9 cellular contexts compared by ENCODE assay signal in the genomic region with DNA sequence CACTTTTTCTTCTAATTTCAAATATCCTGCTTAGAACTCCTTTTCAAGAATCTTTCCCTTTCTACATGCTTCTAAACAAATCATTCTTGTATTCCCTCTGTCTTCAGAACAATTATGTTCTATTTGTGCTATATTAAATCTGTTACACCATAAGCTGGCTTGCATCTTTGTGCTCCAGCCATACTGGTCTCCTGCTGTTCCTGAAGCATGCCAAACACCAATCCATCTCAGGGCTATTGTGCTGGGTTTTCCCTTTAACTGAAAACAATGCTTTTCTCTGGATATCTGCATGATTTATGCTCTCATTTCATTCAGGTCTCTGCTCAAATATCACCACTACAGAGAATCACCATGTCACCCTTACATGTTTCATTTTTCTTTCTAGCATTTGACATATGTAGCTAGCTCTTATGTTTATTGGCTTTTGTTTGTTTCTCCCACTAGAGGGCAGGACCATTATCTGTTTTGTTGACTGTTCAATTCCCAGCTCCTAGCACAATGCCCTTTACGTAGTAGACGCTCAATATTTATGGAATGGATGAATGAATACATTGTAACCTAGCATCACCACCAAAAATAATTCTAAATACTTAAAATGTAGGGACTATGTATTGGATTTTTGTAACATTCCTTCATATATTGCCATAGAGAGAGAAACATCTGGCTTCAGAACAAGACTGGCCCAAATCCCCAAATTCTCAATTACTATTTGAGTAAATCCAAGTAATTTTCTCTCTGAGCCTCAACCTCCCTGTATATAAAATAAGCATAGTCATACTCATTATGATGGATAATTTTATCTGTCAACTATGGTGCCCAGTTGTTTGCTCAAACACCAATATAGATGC.
DNase-seq lines count a peak whose midpoint lies in the region; ATAC-seq, FAIRE-seq and TF ChIP-seq lines count a peak whose summit lies in the region.
"Had no signal": no experiment of that assay in that cellular context is flagged by ENCODE, and none has a peak within 500 bp of the region (broad histone marks: within the 10 kb centered on the region; RNA-seq: fewer than 3 reads in every experiment).

No MANE protein-coding gene starts in this region.

- H3K79me2 ChIP-seq in astrocyte (ENCODE audit: insufficient read depth, low read length) = no peaks in the 10 kb centered on the region
- no peaks in the 10 kb centered on the region for H3K79me2 ChIP-seq in neural cell (replicated peaks; ENCODE audit: insufficient read depth, low read length)

- H3K27me3 ChIP-seq in astrocyte (ENCODE audit: insufficient read depth, low read length) = no peaks in the 10 kb centered on the region
- no peaks in the 10 kb centered on the region for H3K27me3 ChIP-seq in neural cell (ENCODE audit: insufficient read depth, low read depth, low read length)
- H3K27me3 ChIP-seq: tibial artery had no signal

- H3K27ac ChIP-seq in astrocyte (ENCODE audit: low read depth, low read length) (no peak overlapping the region), neural cell (ENCODE audit: low read length) (peak overlapping the region; percentile 13)
- H3K27ac ChIP-seq: tibial artery had no signal

- no peak for TF ChIP-seq EP300 in neural cell (conservative IDR thresholded peaks at IDR 0.05; ENCODE audit: poor library complexity, severe bottlenecking)

- DNase-seq in NCI-H1436 treated with DMSO at 0.1 percent for 48 hours (lab: John Stamatoyannopoulos, UW) = peak; percentile 5
- no peak for DNase-seq in astrocyte (ENCODE audit: low read depth)
- no peak for DNase-seq in NK-92 (lab: John Stamatoyannopoulos, UW; ENCODE audit: unreplicated experiment)
- no peak for DNase-seq in GDM1 (lab: John Stamatoyannopoulos, UW)
- no peak for DNase-seq in HuH-7.5 (ENCODE audit: low spot score)
- DNase-seq: tibial artery had no signal

- H3K36me3 Mint-ChIP-seq in astrocyte (ENCODE audit: low read depth, unreplicated experiment) = no peaks in the 10 kb centered on the region

- peak; percentile 37 for TF ChIP-seq CTCF in astrocyte (IDR thresholded peaks at IDR 0.05; ENCODE audit: insufficient read depth, low read depth, low read length)
- peak; percentile 67 for TF ChIP-seq CTCF in neural cell (IDR thresholded peaks at IDR 0.05; ENCODE audit: poor library complexity, severe bottlenecking)

- H3K4me3 ChIP-seq in astrocyte (ENCODE audit: insufficient read depth, low read depth, low read length) (no peak overlapping the region), neural cell (ENCODE audit: low read length) (no peak overlapping the region)
- H3K4me3 ChIP-seq: tibial artery had no signal

- H3K4me1 Mint-ChIP-seq in astrocyte (ENCODE audit: low read depth, unreplicated experiment) = no peaks in the 10 kb centered on the region

- no peaks in the 10 kb centered on the region for H3K9me3 ChIP-seq in astrocyte (ENCODE audit: insufficient read depth, low read depth, low read length)
- H3K9me3 ChIP-seq in neural cell (ENCODE audit: low read length) = no peaks in the 10 kb centered on the region
- H3K9me3 ChIP-seq: tibial artery had no signal

- H3K4me2 ChIP-seq in astrocyte (ENCODE audit: low read length) (no peak overlapping the region), neural cell (ENCODE audit: low read length) (no peak overlapping the region)

- ATAC-seq in GM18502 (IDR thresholded peaks at IDR 0.05; ENCODE audit: poor library complexity, unreplicated experiment) (peak; percentile 49), HG03135 (IDR thresholded peaks at IDR 0.05; ENCODE audit: unreplicated experiment) (no peak)

- peak; percentile 59 for TF ChIP-seq RAD21 in neural cell (conservative IDR thresholded peaks at IDR 0.05)

- H2AFZ ChIP-seq in astrocyte (ENCODE audit: low read depth, low read length) (no peak overlapping the region), neural cell (ENCODE audit: low read depth, low read length) (no peak overlapping the region)

- no peak overlapping the region for H3K9ac ChIP-seq in astrocyte (ENCODE audit: low read length)
- H3K9ac ChIP-seq in neural cell (ENCODE audit: low read length) = no peak overlapping the region

- peaks cover 3% of the 10 kb centered on the region for H3K4me1 ChIP-seq in astrocyte (ENCODE audit: insufficient read depth, low read length)
- H3K4me1 ChIP-seq: tibial artery had no signal

- H3K4me3 Mint-ChIP-seq in astrocyte (ENCODE audit: unreplicated experiment) = no peak overlapping the region

- no peaks in the 10 kb centered on the region for H3K9me2 ChIP-seq in neural cell (ENCODE audit: insufficient read depth, low read length)

- H3K27me3 Mint-ChIP-seq in astrocyte (ENCODE audit: low read depth, unreplicated experiment) = no peaks in the 10 kb centered on the region

- no peak overlapping the region for H3K27ac Mint-ChIP-seq in astrocyte (ENCODE audit: unreplicated experiment)

- H3F3A ChIP-seq in neural cell (ENCODE audit: insufficient read depth, low read length, poor library complexity, severe bottlenecking) = no peaks in the 10 kb centered on the region

- no peaks in the 10 kb centered on the region for H3K9me3 Mint-ChIP-seq in astrocyte (ENCODE audit: unreplicated experiment)

- H3K36me3 ChIP-seq in astrocyte (ENCODE audit: insufficient read depth, low read length) = no peaks in the 10 kb centered on the region
- H3K36me3 ChIP-seq in neural cell (ENCODE audit: insufficient read depth, low read length) = no peaks in the 10 kb centered on the region
- H3K36me3 ChIP-seq: tibial artery had no signal

- peak; percentile 78 for FAIRE-seq in astrocyte (lab: Jason Lieb, UNC)

- H4K20me1 ChIP-seq in astrocyte (ENCODE audit: insufficient read depth, low read length) = no peaks in the 10 kb centered on the region
- no peaks in the 10 kb centered on the region for H4K20me1 ChIP-seq in neural cell (ENCODE audit: insufficient read depth)

TF ChIP-seq in neural cell, 6 proteins besides CTCF, POLR2A, EP300 and RAD21:
- peak; percentile 61 for TF ChIP-seq SMC3 (conservative IDR thresholded peaks at IDR 0.05; ENCODE audit: poor library complexity)
- TF ChIP-seq, protein P1, sequence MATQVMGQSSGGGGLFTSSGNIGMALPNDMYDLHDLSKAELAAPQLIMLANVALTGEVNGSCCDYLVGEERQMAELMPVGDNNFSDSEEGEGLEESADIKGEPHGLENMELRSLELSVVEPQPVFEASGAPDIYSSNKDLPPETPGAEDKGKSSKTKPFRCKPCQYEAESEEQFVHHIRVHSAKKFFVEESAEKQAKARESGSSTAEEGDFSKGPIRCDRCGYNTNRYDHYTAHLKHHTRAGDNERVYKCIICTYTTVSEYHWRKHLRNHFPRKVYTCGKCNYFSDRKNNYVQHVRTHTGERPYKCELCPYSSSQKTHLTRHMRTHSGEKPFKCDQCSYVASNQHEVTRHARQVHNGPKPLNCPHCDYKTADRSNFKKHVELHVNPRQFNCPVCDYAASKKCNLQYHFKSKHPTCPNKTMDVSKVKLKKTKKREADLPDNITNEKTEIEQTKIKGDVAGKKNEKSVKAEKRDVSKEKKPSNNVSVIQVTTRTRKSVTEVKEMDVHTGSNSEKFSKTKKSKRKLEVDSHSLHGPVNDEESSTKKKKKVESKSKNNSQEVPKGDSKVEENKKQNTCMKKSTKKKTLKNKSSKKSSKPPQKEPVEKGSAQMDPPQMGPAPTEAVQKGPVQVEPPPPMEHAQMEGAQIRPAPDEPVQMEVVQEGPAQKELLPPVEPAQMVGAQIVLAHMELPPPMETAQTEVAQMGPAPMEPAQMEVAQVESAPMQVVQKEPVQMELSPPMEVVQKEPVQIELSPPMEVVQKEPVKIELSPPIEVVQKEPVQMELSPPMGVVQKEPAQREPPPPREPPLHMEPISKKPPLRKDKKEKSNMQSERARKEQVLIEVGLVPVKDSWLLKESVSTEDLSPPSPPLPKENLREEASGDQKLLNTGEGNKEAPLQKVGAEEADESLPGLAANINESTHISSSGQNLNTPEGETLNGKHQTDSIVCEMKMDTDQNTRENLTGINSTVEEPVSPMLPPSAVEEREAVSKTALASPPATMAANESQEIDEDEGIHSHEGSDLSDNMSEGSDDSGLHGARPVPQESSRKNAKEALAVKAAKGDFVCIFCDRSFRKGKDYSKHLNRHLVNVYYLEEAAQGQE (IDR thresholded peaks at IDR 0.05; ENCODE audit: borderline replicate concordance) = no peak
- TF ChIP-seq TAF1 (IDR thresholded peaks at IDR 0.05; ENCODE audit: low read depth) = no peak
- TF ChIP-seq POLR2AphosphoS5 (IDR thresholded peaks at IDR 0.05) = peak; percentile 11
- no peak for TF ChIP-seq MXI1 (conservative IDR thresholded peaks at IDR 0.05; ENCODE audit: poor library complexity, severe bottlenecking)
